Comparison of ENCODE assay signal across 36 cellular contexts in genomic region chr12:52368494-52368893, GRCh38. TPM values are rescaled to one million over a fixed set of nuclear protein-coding genes. Genes with fewer than 3 reads are reported as not detected.
"Had no signal": no experiment of that assay in that cellular context is flagged by ENCODE, and none has a peak within 500 bp of the region (broad histone marks: within the 10 kb centered on the region; RNA-seq: fewer than 3 reads in every experiment).

No MANE protein-coding gene starts in this region.

- H3K9me3 ChIP-seq: ascending aorta, breast epithelium, esophagus muscularis mucosa, gastrocnemius medialis had no signal

- H3K27ac ChIP-seq: ascending aorta, breast epithelium, esophagus muscularis mucosa, foreskin keratinocyte, gastrocnemius medialis, heart left ventricle had no signal

- ATAC-seq: activated CD4-positive, alpha-beta T cell treated with anti-CD3 and anti-CD28 coated beads for 36 hours; activated CD8-positive, alpha-beta memory T cell treated with anti-CD3 and anti-CD28 coated beads, Interleukin-2, amount 10 ng/mL, durations not matched to agents 7 days and 5 days; activated CD8-positive, alpha-beta T cell treated with anti-CD3 and anti-CD28 coated beads, Interleukin-2, amount 10 ng/mL, durations not matched to agents 7 days and 5 days; activated naive CD4-positive, alpha-beta T cell treated with anti-CD3 and anti-CD28 coated beads, Interleukin-2, amount 50 U/mL, for 72 hours; effector memory CD8-positive, alpha-beta T cell; foreskin keratinocyte; gastrocnemius medialis; heart left ventricle; T-helper 17 cell had no signal

- H3K4me3 ChIP-seq: ascending aorta, breast epithelium, esophagus muscularis mucosa, gastrocnemius medialis, heart left ventricle had no signal

- H3K27me3 ChIP-seq: ascending aorta, breast epithelium, esophagus muscularis mucosa had no signal

- H3K36me3 ChIP-seq: ascending aorta, breast epithelium, esophagus muscularis mucosa, gastrocnemius medialis, heart left ventricle had no signal

- FAIRE-seq: colon had no signal

- H3K4me1 ChIP-seq: breast epithelium, foreskin keratinocyte, gastrocnemius medialis had no signal

- DNase-seq: activated CD4-positive, alpha-beta memory T cell treated with anti-CD3 and anti-CD28 coated beads for 36 hours; activated CD4-positive, alpha-beta T cell treated with anti-CD3 and anti-CD28 coated beads for 36 hours; activated CD4-positive, alpha-beta T cell treated with anti-CD3 and anti-CD28 coated beads, Interleukin-2, amount 10 ng/mL, durations not matched to agents 24 days and 14 days; activated CD4-positive, CD25-positive, alpha-beta regulatory T cell; activated CD4-positive, CD25-positive, alpha-beta regulatory T cell treated with anti-CD3 and anti-CD28 coated beads, Interleukin-2, amount 50 U/mL, for 72 hours; activated CD8-positive, alpha-beta memory T cell treated with anti-CD3 and anti-CD28 coated beads, Interleukin-2, amount 10 ng/mL, durations not matched to agents 7 days and 5 days; activated CD8-positive, alpha-beta memory T cell treated with anti-CD3 and anti-CD28 coated beads, Interleukin-2, amount 50 U/mL, for 4 hours; activated CD8-positive, alpha-beta T cell treated with anti-CD3 and anti-CD28 coated beads, Interleukin-2, amount 10 ng/mL, durations not matched to agents 7 days and 5 days; activated gamma-delta T cell; activated naive CD4-positive, alpha-beta T cell; activated naive CD4-positive, alpha-beta T cell treated with anti-CD3 and anti-CD28 coated beads, Interleukin-2, amount 10 ng/mL, durations not matched to agents 7 days and 5 days; activated T-cell treated with anti-CD3 and anti-CD28 coated beads, Interleukin-2, amount 50 U/mL, for 1 hour; activated T-cell treated with anti-CD3 and anti-CD28 coated beads, Interleukin-2, amount 50 U/mL, for 48 hours; caudate nucleus; cortex of kidney; dermis blood vessel endothelial cell; effector CD4-positive, alpha-beta T cell; effector memory CD8-positive, alpha-beta T cell; erythroblast; foreskin keratinocyte; gastrocnemius medialis; glutamatergic neuron; heart left ventricle; T-helper 1 cell; T-helper 17 cell; T1000 had no signal

RNA-seq across cellular contexts. Expression of gene KRT85, which starts 1.2 kb away (rescaled TPM):
- total RNA-seq: activated CD4-positive, alpha-beta memory T cell treated with anti-CD3 and anti-CD28 coated beads for 36 hours; activated CD4-positive, alpha-beta T cell treated with anti-CD3 and anti-CD28 coated beads for 36 hours; activated CD4-positive, alpha-beta T cell treated with anti-CD3 and anti-CD28 coated beads, Interleukin-2, amount 10 ng/mL, durations not matched to agents 24 days and 14 days; activated CD8-positive, alpha-beta memory T cell treated with anti-CD3 and anti-CD28 coated beads for 36 hours; activated CD8-positive, alpha-beta memory T cell treated with anti-CD3 and anti-CD28 coated beads, Interleukin-2, amount 10 ng/mL, durations not matched to agents 7 days and 5 days; activated CD8-positive, alpha-beta T cell treated with anti-CD3 and anti-CD28 coated beads, Interleukin-2, amount 10 ng/mL, durations not matched to agents 7 days and 5 days; activated naive CD4-positive, alpha-beta T cell treated with anti-CD3 and anti-CD28 coated beads, Interleukin-2, amount 50 U/mL, for 72 hours; activated naive CD8-positive, alpha-beta T cell treated with anti-CD3 and anti-CD28 coated beads, Interleukin-2, amount 10 ng/mL, durations not matched to agents 7 days and 5 days; activated T-helper 1 cell treated with anti-CD3 and anti-CD28 coated beads, Interleukin-12 subunit alpha, Interleukin-12 subunit beta, Interleukin-2, Interleukin-4 antibody, amounts not matched to agents 30 ng/mL and 10 ng/mL and 1 ng/mL, durations not matched to agents 14 hours and 24 hours and 36 hours; activated T-helper 2 cell treated with anti-CD3 and anti-CD28 coated beads, Interferon-gamma antibody, Interleukin-2, Interleukin-4, amounts not matched to agents 10 μg/mL and 5 μg/mL and 100 μg/mL, durations not matched to agents 14 hours and 24 hours and 36 hours; ascending aorta; breast epithelium; chondrocyte; dermis blood vessel endothelial cell; esophagus muscularis mucosa; foreskin keratinocyte; gastrocnemius medialis; heart left ventricle; T-helper 17 cell had no signal

RNA-seq across cellular contexts. Expression of gene KRT84, which starts 17.0 kb away (rescaled TPM):
- total RNA-seq: activated CD4-positive, alpha-beta memory T cell treated with anti-CD3 and anti-CD28 coated beads for 36 hours; activated CD4-positive, alpha-beta T cell treated with anti-CD3 and anti-CD28 coated beads for 36 hours; activated CD4-positive, alpha-beta T cell treated with anti-CD3 and anti-CD28 coated beads, Interleukin-2, amount 10 ng/mL, durations not matched to agents 24 days and 14 days; activated CD8-positive, alpha-beta memory T cell treated with anti-CD3 and anti-CD28 coated beads for 36 hours; activated CD8-positive, alpha-beta memory T cell treated with anti-CD3 and anti-CD28 coated beads, Interleukin-2, amount 10 ng/mL, durations not matched to agents 7 days and 5 days; activated CD8-positive, alpha-beta T cell treated with anti-CD3 and anti-CD28 coated beads, Interleukin-2, amount 10 ng/mL, durations not matched to agents 7 days and 5 days; activated naive CD4-positive, alpha-beta T cell treated with anti-CD3 and anti-CD28 coated beads, Interleukin-2, amount 50 U/mL, for 72 hours; activated naive CD8-positive, alpha-beta T cell treated with anti-CD3 and anti-CD28 coated beads, Interleukin-2, amount 10 ng/mL, durations not matched to agents 7 days and 5 days; activated T-helper 1 cell treated with anti-CD3 and anti-CD28 coated beads, Interleukin-12 subunit alpha, Interleukin-12 subunit beta, Interleukin-2, Interleukin-4 antibody, amounts not matched to agents 30 ng/mL and 10 ng/mL and 1 ng/mL, durations not matched to agents 14 hours and 24 hours and 36 hours; activated T-helper 2 cell treated with anti-CD3 and anti-CD28 coated beads, Interferon-gamma antibody, Interleukin-2, Interleukin-4, amounts not matched to agents 10 μg/mL and 5 μg/mL and 100 μg/mL, durations not matched to agents 14 hours and 24 hours and 36 hours; ascending aorta; breast epithelium; chondrocyte; dermis blood vessel endothelial cell; esophagus muscularis mucosa; foreskin keratinocyte; gastrocnemius medialis; heart left ventricle; T-helper 17 cell had no signal

RNA-seq across cellular contexts. Expression of gene KRT82, which starts 37.6 kb away (rescaled TPM):
- total RNA-seq: activated CD4-positive, alpha-beta memory T cell treated with anti-CD3 and anti-CD28 coated beads for 36 hours; activated CD4-positive, alpha-beta T cell treated with anti-CD3 and anti-CD28 coated beads for 36 hours; activated CD4-positive, alpha-beta T cell treated with anti-CD3 and anti-CD28 coated beads, Interleukin-2, amount 10 ng/mL, durations not matched to agents 24 days and 14 days; activated CD8-positive, alpha-beta memory T cell treated with anti-CD3 and anti-CD28 coated beads for 36 hours; activated CD8-positive, alpha-beta memory T cell treated with anti-CD3 and anti-CD28 coated beads, Interleukin-2, amount 10 ng/mL, durations not matched to agents 7 days and 5 days; activated CD8-positive, alpha-beta T cell treated with anti-CD3 and anti-CD28 coated beads, Interleukin-2, amount 10 ng/mL, durations not matched to agents 7 days and 5 days; activated naive CD4-positive, alpha-beta T cell treated with anti-CD3 and anti-CD28 coated beads, Interleukin-2, amount 50 U/mL, for 72 hours; activated naive CD8-positive, alpha-beta T cell treated with anti-CD3 and anti-CD28 coated beads, Interleukin-2, amount 10 ng/mL, durations not matched to agents 7 days and 5 days; activated T-helper 1 cell treated with anti-CD3 and anti-CD28 coated beads, Interleukin-12 subunit alpha, Interleukin-12 subunit beta, Interleukin-2, Interleukin-4 antibody, amounts not matched to agents 30 ng/mL and 10 ng/mL and 1 ng/mL, durations not matched to agents 14 hours and 24 hours and 36 hours; activated T-helper 2 cell treated with anti-CD3 and anti-CD28 coated beads, Interferon-gamma antibody, Interleukin-2, Interleukin-4, amounts not matched to agents 10 μg/mL and 5 μg/mL and 100 μg/mL, durations not matched to agents 14 hours and 24 hours and 36 hours; ascending aorta; breast epithelium; chondrocyte; dermis blood vessel endothelial cell; esophagus muscularis mucosa; foreskin keratinocyte; gastrocnemius medialis; heart left ventricle; T-helper 17 cell had no signal

RNA-seq across cellular contexts. Expression of gene KRT83, which starts 47.3 kb away (rescaled TPM):
- total RNA-seq: activated CD4-positive, alpha-beta memory T cell treated with anti-CD3 and anti-CD28 coated beads for 36 hours; activated CD4-positive, alpha-beta T cell treated with anti-CD3 and anti-CD28 coated beads for 36 hours; activated CD4-positive, alpha-beta T cell treated with anti-CD3 and anti-CD28 coated beads, Interleukin-2, amount 10 ng/mL, durations not matched to agents 24 days and 14 days; activated CD8-positive, alpha-beta memory T cell treated with anti-CD3 and anti-CD28 coated beads for 36 hours; activated CD8-positive, alpha-beta memory T cell treated with anti-CD3 and anti-CD28 coated beads, Interleukin-2, amount 10 ng/mL, durations not matched to agents 7 days and 5 days; activated CD8-positive, alpha-beta T cell treated with anti-CD3 and anti-CD28 coated beads, Interleukin-2, amount 10 ng/mL, durations not matched to agents 7 days and 5 days; activated naive CD4-positive, alpha-beta T cell treated with anti-CD3 and anti-CD28 coated beads, Interleukin-2, amount 50 U/mL, for 72 hours; activated naive CD8-positive, alpha-beta T cell treated with anti-CD3 and anti-CD28 coated beads, Interleukin-2, amount 10 ng/mL, durations not matched to agents 7 days and 5 days; activated T-helper 1 cell treated with anti-CD3 and anti-CD28 coated beads, Interleukin-12 subunit alpha, Interleukin-12 subunit beta, Interleukin-2, Interleukin-4 antibody, amounts not matched to agents 30 ng/mL and 10 ng/mL and 1 ng/mL, durations not matched to agents 14 hours and 24 hours and 36 hours; activated T-helper 2 cell treated with anti-CD3 and anti-CD28 coated beads, Interferon-gamma antibody, Interleukin-2, Interleukin-4, amounts not matched to agents 10 μg/mL and 5 μg/mL and 100 μg/mL, durations not matched to agents 14 hours and 24 hours and 36 hours; ascending aorta; chondrocyte; dermis blood vessel endothelial cell; esophagus muscularis mucosa; foreskin keratinocyte; heart left ventricle; T-helper 17 cell had no signal
